Comparison of ENCODE assay signal across 8 cellular contexts in genomic region chr2:85353876-85354285, GRCh38. TPM values are rescaled to one million over a fixed set of nuclear protein-coding genes. Genes with fewer than 3 reads are reported as not detected.
DNase-seq lines count a peak whose midpoint lies in the region; ATAC-seq and TF ChIP-seq lines count a peak whose summit lies in the region.

No MANE protein-coding gene starts in this region.

- TF ChIP-seq RAD21 in SK-N-SH (IDR thresholded peaks at IDR 0.05; ENCODE audit: low read length): no peak

- no peak overlapping the region for H3K4ac ChIP-seq in mesenchymal stem cell (ENCODE audit: low read depth in 1 of 2, low read length in 2 of 2)

- H4K8ac ChIP-seq in mesenchymal stem cell (ENCODE audit: low read length): no peak overlapping the region

- peaks cover 5 to 10% of the 10 kb centered on the region in 2 experiments; a peak in 2 of 4 replicates for H3K4me1 ChIP-seq in SK-N-SH (ENCODE audit: control insufficient read depth in 1 of 2, insufficient read depth in 2 of 2, low read depth in 1 of 2, low read length in 1 of 2)
- peaks cover 11% of the 10 kb centered on the region for H3K4me1 ChIP-seq in mesenchymal stem cell (ENCODE audit: control insufficient read depth, insufficient read depth, low read depth, low read length)
- peaks cover 8% of the 10 kb centered on the region for H3K4me1 ChIP-seq in thymus (ENCODE audit: control insufficient read depth, insufficient read depth, low read length)

- H3K14ac ChIP-seq in mesenchymal stem cell (ENCODE audit: low read length in 2 of 2): peak overlapping the region in 1 of 2 experiments; percentile 79

- CTCF ChIA-PET in SK-N-SH (lab: Yijun Ruan, JAX): interaction anchor here (0.6 to 1.8 kb wide), 5 partner anchors 14 to 65 kb away, joined by 3 to 5 read pairs (median 3); partner anchors contain the start of genes SH2D6 and TGOLN2

- H3K9ac ChIP-seq in SK-N-SH (peak overlapping the region; percentile 65), mesenchymal stem cell (ENCODE audit: low read length) (peak overlapping the region; percentile 98)

- no peak overlapping the region for H2BK12ac ChIP-seq in mesenchymal stem cell (ENCODE audit: low read length in 2 of 2)

- ATAC-seq in HG02870 (IDR thresholded peaks at IDR 0.05; ENCODE audit: unreplicated experiment): peak; percentile 6

- TF ChIP-seq EP300 in SK-N-SH (IDR thresholded peaks at IDR 0.05; ENCODE audit: borderline replicate concordance in 1 of 2, low read depth in 1 of 2, low read length in 1 of 2): no peak

- TF ChIP-seq CTCF in GM12875 (IDR thresholded peaks at IDR 0.05; ENCODE audit: borderline replicate concordance, insufficient read depth, low read depth, low read length): no peak
- no peak for TF ChIP-seq CTCF in SK-N-SH (IDR thresholded peaks at IDR 0.05)
- no peak for TF ChIP-seq CTCF in dorsolateral prefrontal cortex (IDR thresholded peaks at IDR 0.05 in 54 of 56, conservative IDR thresholded peaks at IDR 0.05 in 2 of 56; ENCODE audit: low read depth in 1 of 56, partially characterized antibody in 56 of 56)

- H4K91ac ChIP-seq in mesenchymal stem cell (ENCODE audit: low read length): no peak overlapping the region

- peak overlapping the region in 1 of 2 experiments; percentile 7 for H3K18ac ChIP-seq in mesenchymal stem cell (ENCODE audit: low read depth in 1 of 2, low read length in 2 of 2)

- peak overlapping the region; percentile 24 to 77; a peak in 3 of 4 replicates for H3K27ac ChIP-seq in SK-N-SH (ENCODE audit: low read depth in 2 of 2, low read length in 1 of 2)
- H3K27ac ChIP-seq in dorsolateral prefrontal cortex: peak overlapping the region in 55 of 59 donors; percentile 23 to 95 (median 83)
- H3K27ac ChIP-seq in mesenchymal stem cell (ENCODE audit: low read length, poor library complexity, severe bottlenecking): no peak overlapping the region
- H3K27ac ChIP-seq in thymus (ENCODE audit: low read depth): peak overlapping the region; percentile 89

- H3K4me2 ChIP-seq in SK-N-SH (peak overlapping the region; percentile 91), mesenchymal stem cell (ENCODE audit: low read length, poor library complexity, severe bottlenecking) (peak overlapping the region; percentile 76)

- H3K79me2 ChIP-seq in SK-N-SH (ENCODE audit: insufficient read depth): peaks cover 59% of the 10 kb centered on the region

- H3K79me1 ChIP-seq in mesenchymal stem cell (replicated peaks; ENCODE audit: low read length, poor library complexity, severe bottlenecking): peaks cover 37% of the 10 kb centered on the region

- POLR2A ChIA-PET in SK-N-SH (lab: Yijun Ruan, JAX): interaction anchor here (0.8 to 2.5 kb wide), 9 partner anchors 12 to 258 kb away, joined by 3 to 14 read pairs (median 3); partner anchors contain the start of genes C2orf68, MAT2A, SH2D6 and TGOLN2

- DNase-seq in SK-N-SH (peak; percentile 38), dorsolateral prefrontal cortex (peak in 3 of 10 donors; percentile 5 to 44 (median 33)), mesenchymal stem cell (peak; percentile 25), NCI-H2171 (lab: John Stamatoyannopoulos, UW) (no peak), NCI-H2107 treated with DMSO at 0.1 percent for 48 hours (lab: John Stamatoyannopoulos, UW; ENCODE audit: unreplicated experiment) (no peak)

- H2AK5ac ChIP-seq in mesenchymal stem cell (ENCODE audit: low read length, severe bottlenecking): no peak overlapping the region

- H4K20me1 ChIP-seq in SK-N-SH (ENCODE audit: insufficient read depth): no peaks in the 10 kb centered on the region

- H3K4me3 ChIP-seq in GM12875 (ENCODE audit: low read depth, low read length): peak overlapping the region; percentile 55
- peak overlapping the region; percentile 75 to 89 for H3K4me3 ChIP-seq in SK-N-SH (ENCODE audit: low read depth in 2 of 2, low read length in 1 of 2)
- H3K4me3 ChIP-seq in dorsolateral prefrontal cortex: peak overlapping the region; percentile 58 to 100 (median 88)
- peak overlapping the region; percentile 59 to 98 for H3K4me3 ChIP-seq in mesenchymal stem cell (ENCODE audit: insufficient read depth in 1 of 2, low read depth in 1 of 2, low read length in 2 of 2)
- peak overlapping the region; percentile 67 for H3K4me3 ChIP-seq in thymus (ENCODE audit: low read length)

- no peak overlapping the region for H2BK15ac ChIP-seq in mesenchymal stem cell (ENCODE audit: low read depth, poor library complexity, severe bottlenecking)

- peak overlapping the region; percentile 73; the same call in 1 of the 2 replicates for H2AFZ ChIP-seq in SK-N-SH (ENCODE audit: low read depth)
- no peak overlapping the region for H2AFZ ChIP-seq in mesenchymal stem cell (ENCODE audit: low read depth, low read length)

- H3K9me2 ChIP-seq in SK-N-SH: no peaks in the 10 kb centered on the region

- H3K36me3 ChIP-seq in SK-N-SH (replicated peaks in 1 of 2; ENCODE audit: control insufficient read depth in 1 of 2, insufficient read depth in 2 of 2, low read length in 1 of 2) (peaks cover 14 to 29% of the 10 kb centered on the region in 2 experiments), mesenchymal stem cell (ENCODE audit: control insufficient read depth in 1 of 2, insufficient read depth in 2 of 2, low read depth in 1 of 2, low read length in 2 of 2) (peaks cover 24 to 55% of the 10 kb centered on the region in 2 experiments), thymus (ENCODE audit: control insufficient read depth, insufficient read depth) (peaks cover 33% of the 10 kb centered on the region)

- H2BK120ac ChIP-seq in mesenchymal stem cell (ENCODE audit: low read depth, low read length): no peak overlapping the region

- no peak overlapping the region for H3K23ac ChIP-seq in mesenchymal stem cell (ENCODE audit: low read length in 2 of 2)

- H2BK5ac ChIP-seq in mesenchymal stem cell (ENCODE audit: low read depth, low read length, poor library complexity, severe bottlenecking): no peak overlapping the region

- H3K27me3 ChIP-seq in SK-N-SH (ENCODE audit: insufficient read depth): no peaks in the 10 kb centered on the region
- no peaks in the 10 kb centered on the region for H3K27me3 ChIP-seq in dorsolateral prefrontal cortex
- H3K27me3 ChIP-seq in mesenchymal stem cell (ENCODE audit: control insufficient read depth in 1 of 2, insufficient read depth in 1 of 2, low read length in 2 of 2): no peaks in the 10 kb centered on the region
- no peaks in the 10 kb centered on the region for H3K27me3 ChIP-seq in thymus (ENCODE audit: control insufficient read depth, insufficient read depth)

- intact Hi-C loops in dorsolateral prefrontal cortex (cut with DNase I): loop anchor here (1.0 to 10.0 kb wide), 6 partner anchors 26 to 261 kb away; partner anchors contain the start of genes SH2D6 (in 2 of the 2), C2orf68 (in 1 of the 2), TGOLN2 (in 1 of the 2) and USP39 (in 1 of the 2)

- H3K9me3 ChIP-seq in SK-N-SH (no peaks in the 10 kb centered on the region), mesenchymal stem cell (ENCODE audit: control insufficient read depth, low read length) (no peaks in the 10 kb centered on the region), thymus (ENCODE audit: control insufficient read depth) (no peaks in the 10 kb centered on the region)

- no peaks in the 10 kb centered on the region for H3F3A ChIP-seq in SK-N-SH (replicated peaks; ENCODE audit: insufficient read depth)

- WGBS in SK-N-SH (ENCODE audit: low lambda C conversion rate): 17% methylated on average over 12 of the region's 16 CpGs
- 47% methylated on average over 16 of the region's 16 CpGs for WGBS in mesenchymal stem cell
- 65% methylated on average over 16 of the region's 16 CpGs for WGBS in thymus

TF ChIP-seq in SK-N-SH, 30 proteins besides CTCF, POLR2A, EP300 and RAD21 (continues in another document):
- TF ChIP-seq NRF1 (IDR thresholded peaks at IDR 0.05; ENCODE audit: low read depth, low read length): no peak
- no peak for TF ChIP-seq CHD2 (IDR thresholded peaks at IDR 0.05; ENCODE audit: low read length, partially characterized antibody)
- no peak for TF ChIP-seq POLR2AphosphoS5 (IDR thresholded peaks at IDR 0.05; ENCODE audit: low read depth, low read length)
- TF ChIP-seq RCOR1 (IDR thresholded peaks at IDR 0.05; ENCODE audit: low read length): no peak
- TF ChIP-seq MEF2A (IDR thresholded peaks at IDR 0.05; ENCODE audit: borderline replicate concordance, low read depth): no peak
- TF ChIP-seq TEAD4 (IDR thresholded peaks at IDR 0.05; ENCODE audit: borderline replicate concordance, insufficient read depth): no peak
- no peak for TF ChIP-seq NFIC (IDR thresholded peaks at IDR 0.05; ENCODE audit: borderline replicate concordance)
- TF ChIP-seq MAX (IDR thresholded peaks at IDR 0.05; ENCODE audit: low read depth): no peak
- TF ChIP-seq FOXJ3 (CRISPR knock-in tag; IDR thresholded peaks at IDR 0.05): no peak
- TF ChIP-seq JUND (IDR thresholded peaks at IDR 0.05): no peak

RNA-seq across cellular contexts. Expression of gene RETSAT, which starts 0.4 kb away (rescaled TPM):
- polyA plus RNA-seq in SK-N-SH (2012; rRNA removed) (28.0 and 37.7 TPM in 2 replicates), thymus (12.8 TPM)
- 20.5 and 24.4 TPM in 2 replicates for polyA plus RNA-seq in SK-N-SH (2012; cell fraction: cytosol; rRNA removed)
- polyA plus RNA-seq in SK-N-SH (2012; cell fraction: nucleus; rRNA removed): 33.4 and 58.1 TPM in 2 replicates
- total RNA-seq in dorsolateral prefrontal cortex: 10 to 100 TPM; 19.8 to 54.2 (median 39.0) TPM
- polyA plus RNA-seq in mesenchymal stem cell (2013, experiment 1 of 2): 33.6 TPM
- polyA plus RNA-seq in mesenchymal stem cell (2013, experiment 2 of 2): 34.3 TPM

RNA-seq across cellular contexts. Expression of gene ELMOD3, which starts 0.7 kb away (rescaled TPM):
- polyA plus RNA-seq in SK-N-SH (2012; rRNA removed) (15.4 and 25.1 TPM in 2 replicates), thymus (21.7 TPM)
- polyA plus RNA-seq in SK-N-SH (2012; cell fraction: cytosol; rRNA removed): 7.7 and 9.2 TPM in 2 replicates
- 70.2 and 88.5 TPM in 2 replicates for polyA plus RNA-seq in SK-N-SH (2012; cell fraction: nucleus; rRNA removed)
- 10 to 100 TPM; 17.1 to 43.7 (median 29.2) TPM for total RNA-seq in dorsolateral prefrontal cortex
- polyA plus RNA-seq in mesenchymal stem cell (2013, experiment 1 of 2): 7.1 TPM
- polyA plus RNA-seq in mesenchymal stem cell (2013, experiment 2 of 2): 7.6 TPM

RNA-seq across cellular contexts. Expression of gene TGOLN2, which starts 26.1 kb away (rescaled TPM):
- polyA plus RNA-seq in SK-N-SH (2012; rRNA removed) (138 and 140 TPM in 2 replicates), thymus (33.4 TPM)
- polyA plus RNA-seq in SK-N-SH (2012; cell fraction: cytosol; rRNA removed): 107 and 114 TPM in 2 replicates
- 76.0 and 97.4 TPM in 2 replicates for polyA plus RNA-seq in SK-N-SH (2012; cell fraction: nucleus; rRNA removed)
- total RNA-seq in dorsolateral prefrontal cortex: 100 to 1,000 TPM in 112 of 120 experiments, 10 to 100 TPM in 8; 90.8 to 148 (median 114) TPM
- 124 TPM for polyA plus RNA-seq in mesenchymal stem cell (2013, experiment 1 of 2)
- polyA plus RNA-seq in mesenchymal stem cell (2013, experiment 2 of 2): 124 TPM

RNA-seq across cellular contexts. Expression of gene CAPG, which starts 56.3 kb away (rescaled TPM):
- polyA plus RNA-seq in SK-N-SH (2012; rRNA removed) (1.2 and 1.3 TPM in 2 replicates), thymus (118 TPM)
- polyA plus RNA-seq in SK-N-SH (2012; cell fraction: cytosol; rRNA removed): 0.94 and 1.5 TPM in 2 replicates
- 1.4 and 2.0 TPM in 2 replicates for polyA plus RNA-seq in SK-N-SH (2012; cell fraction: nucleus; rRNA removed)
- 10 to 100 TPM; 11.3 to 75.2 (median 31.8) TPM for total RNA-seq in dorsolateral prefrontal cortex
- polyA plus RNA-seq in mesenchymal stem cell (2013, experiment 1 of 2): 109 TPM
- 105 TPM for polyA plus RNA-seq in mesenchymal stem cell (2013, experiment 2 of 2)

Comparison
In these comparisons a context has a peak if more than half of its experiments do, and no peak if none do; other contexts are left out.
1. DNase-seq: peak in SK-N-SH (single experiment) and mesenchymal stem cell (single experiment); none in NCI-H2171 (single experiment) and NCI-H2107 treated with DMSO at 0.1 percent for 48 hours (single experiment).
2. Peak in every context shown above with its lines, with median percentiles within 50 percentile points of each other: H3K4me3 ChIP-seq.